Comparison of ENCODE assay signal across 1 cellular context in the genomic region with DNA sequence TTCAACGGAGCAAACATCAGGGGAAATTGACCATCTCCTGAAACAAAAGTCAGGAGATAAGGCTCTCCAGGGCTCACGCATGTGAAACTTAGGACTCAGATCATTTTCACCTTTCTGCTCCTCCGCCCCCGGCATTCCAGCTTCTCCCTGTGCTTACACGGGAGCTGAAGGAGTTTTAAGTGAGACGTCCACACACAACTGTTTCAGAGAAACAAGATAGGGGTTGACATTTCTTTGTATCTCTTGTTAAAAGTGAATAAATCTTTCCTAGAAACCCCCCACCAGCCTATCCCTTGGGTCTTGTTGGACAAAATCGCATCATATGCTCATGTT.
TF ChIP-seq lines count a peak whose summit lies in the region.

No MANE protein-coding gene starts in this region.

TF ChIP-seq in H1, 55 proteins besides CTCF, POLR2A, EP300 and RAD21:
- no peak for TF ChIP-seq SAP30 (IDR thresholded peaks at IDR 0.05; ENCODE audit: insufficient read depth, insufficient replicate concordance, low read length)
- 0 out of 2 replicates have a peak, but pooled peaks have one; percentile 41 for TF ChIP-seq EGR1 (IDR thresholded peaks at IDR 0.05; ENCODE audit: borderline replicate concordance, low read depth, low read length)
- no peak for TF ChIP-seq GTF2F1 (IDR thresholded peaks at IDR 0.05; ENCODE audit: borderline replicate concordance, low read depth, low read length)
TF ChIP-seq in H1: peak in this region for 1.
